ENCODE assay signal across 18 cellular contexts in the genomic region with DNA sequence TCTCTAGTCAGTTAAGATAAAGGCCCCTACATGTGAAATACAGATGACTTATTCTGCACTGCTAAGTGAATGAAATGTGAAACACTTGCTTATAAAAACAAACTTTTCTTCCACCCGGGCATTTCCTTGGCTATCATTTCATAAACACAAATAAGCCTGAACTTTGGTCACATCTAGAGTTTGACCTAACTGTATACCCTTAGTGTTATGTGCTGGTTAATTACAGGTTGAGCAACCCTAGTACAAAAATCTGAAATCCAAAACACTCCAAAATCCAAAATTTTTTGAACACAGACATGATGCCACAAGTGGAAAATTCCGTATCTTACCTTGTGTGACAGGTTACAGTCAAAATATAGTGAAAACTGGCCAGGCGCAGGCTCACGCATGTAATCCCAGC. TPM values are rescaled to one million over a fixed set of nuclear protein-coding genes. Genes with fewer than 3 reads are reported as not detected.
DNase-seq lines count a peak whose midpoint lies in the region; ATAC-seq, FAIRE-seq and TF ChIP-seq lines count a peak whose summit lies in the region.
"Had no signal": no experiment of that assay in that cellular context is flagged by ENCODE, and none has a peak within 500 bp of the region (broad histone marks: within the 10 kb centered on the region; RNA-seq: fewer than 3 reads in every experiment).

No MANE protein-coding gene starts in this region.

- H3K27ac Mint-ChIP-seq in astrocyte (ENCODE audit: unreplicated experiment), result no peak overlapping the region
- H3K27ac Mint-ChIP-seq: B cell; CD8-positive, alpha-beta T cell; GM23338 had no signal

- TF ChIP-seq POLR2A in GM12891 (IDR thresholded peaks at IDR 0.05; ENCODE audit: low read depth, low read length) (no peak), HepG2 (IDR thresholded peaks at IDR 0.05; ENCODE audit: insufficient read depth in 1 of 2, low read depth in 2 of 2, low read length in 2 of 2) (no peak)

- H2AFZ ChIP-seq in astrocyte (ENCODE audit: low read depth, low read length) (no peak overlapping the region), HepG2 (ENCODE audit: low read length) (no peak overlapping the region)
- H2AFZ ChIP-seq: GM23338 had no signal

- intact Hi-C loops in HepG2 (cut with micrococcal nuclease; ENCODE audit: unreplicated experiment) (no loop called here), left ventricle myocardium superior (cut with micrococcal nuclease) (no loop called here)

- no peak for ATAC-seq in HepG2
- ATAC-seq in HG02840 (IDR thresholded peaks at IDR 0.05; ENCODE audit: low FRiP score, unreplicated experiment), result no peak
- no peak for ATAC-seq in left ventricle myocardium superior
- ATAC-seq: CD8-positive, alpha-beta T cell; GM23338; K562 had no signal

- H3K79me2 ChIP-seq in astrocyte (ENCODE audit: insufficient read depth, low read length) (no peaks in the 10 kb centered on the region), HepG2 (ENCODE audit: insufficient read depth, low read length) (no peaks in the 10 kb centered on the region)

- no peaks in the 10 kb centered on the region for H3K9me3 Mint-ChIP-seq in astrocyte (ENCODE audit: unreplicated experiment)
- H3K9me3 Mint-ChIP-seq: CD8-positive, alpha-beta T cell; GM23338 had no signal

- H4K20me1 ChIP-seq in astrocyte (ENCODE audit: insufficient read depth, low read length) (no peaks in the 10 kb centered on the region), HepG2 (ENCODE audit: insufficient read depth, low read length) (no peaks in the 10 kb centered on the region)
- H4K20me1 ChIP-seq: BLaER1 treated with 17β-estradiol and CSF1 and Interleukin-3, amounts not matched to agents 10 nM and 100 nM had no signal

- 76% methylated on average over 3 of the region's 4 CpGs for WGBS in HepG2 (ENCODE audit: low lambda C conversion rate)

- BruUV-seq in HepG2 (replicated peaks; lab: Mats Ljungman, UMichigan), result no TSS peak

- no peak for DNase-seq in GM12891 (ENCODE audit: insufficient read length, low spot score)
- DNase-seq in astrocyte (ENCODE audit: low read depth), result no peak
- peak; percentile 9 for DNase-seq in fibroblast of villous mesenchyme (ENCODE audit: low read depth)
- DNase-seq in HepG2 (ENCODE audit: low spot score), result no peak
- DNase-seq in NK-92 (lab: John Stamatoyannopoulos, UW; ENCODE audit: unreplicated experiment), result no peak
- DNase-seq in DMS53 treated with DMSO at 0.1 percent for 48 hours (lab: John Stamatoyannopoulos, UW; ENCODE audit: unreplicated experiment), result no peak
- DNase-seq in left ventricle myocardium superior, result no peak
- DNase-seq: 8988T; Calu3; CD8-positive, alpha-beta T cell; DMS53; GDM1; H7 had no signal

- H3K4me3 ChIP-seq in astrocyte (ENCODE audit: insufficient read depth, low read depth, low read length) (no peak overlapping the region), fibroblast of villous mesenchyme (ENCODE audit: low read depth, low read length) (no peak overlapping the region), HepG2 (replicated peaks in 1 of 3; ENCODE audit: insufficient read depth in 1 of 3, low read depth in 2 of 3, low read length in 3 of 3) (no peak overlapping the region)
- H3K4me3 ChIP-seq: BLaER1 treated with 17β-estradiol and CSF1 and Interleukin-3, amounts not matched to agents 10 nM and 100 nM; GM23338; K562 had no signal

- H3K4me3 Mint-ChIP-seq in astrocyte (ENCODE audit: unreplicated experiment), result no peak overlapping the region
- H3K4me3 Mint-ChIP-seq: B cell; CD8-positive, alpha-beta T cell; GM23338 had no signal

- H3K9ac ChIP-seq in astrocyte (ENCODE audit: low read length) (no peak overlapping the region), HepG2 (ENCODE audit: insufficient read depth, low read depth, low read length) (no peak overlapping the region)
- H3K9ac ChIP-seq: BLaER1 treated with 17β-estradiol and CSF1 and Interleukin-3, amounts not matched to agents 10 nM and 100 nM had no signal

- TF ChIP-seq RAD21 in HepG2 (CRISPR knock-in tag; IDR thresholded peaks at IDR 0.05), result no peak

- no peaks in the 10 kb centered on the region for H3K4me1 ChIP-seq in astrocyte (ENCODE audit: insufficient read depth, low read length)
- peaks cover 74% of the 10 kb centered on the region for H3K4me1 ChIP-seq in HepG2 (ENCODE audit: insufficient read depth, low read length)

- peak; percentile 16 for FAIRE-seq in GM12891 (lab: Jason Lieb, UNC)
- FAIRE-seq in astrocyte (lab: Jason Lieb, UNC), result peak; percentile 75
- no peak for FAIRE-seq in HepG2 (lab: Jason Lieb, UNC)
- FAIRE-seq: K562 had no signal

- no peaks in the 10 kb centered on the region for H3K27me3 Mint-ChIP-seq in astrocyte (ENCODE audit: low read depth, unreplicated experiment)
- H3K27me3 Mint-ChIP-seq: B cell had no signal

- POLR2A ChIA-PET in HepG2 (lab: Yijun Ruan, JAX), result no interaction called here

- CTCF ChIA-PET in HepG2 (lab: Yijun Ruan, JAX; ENCODE audit: low intra/inter-chr PET ratio, low total read pairs), result no interaction called here

- no peak for TF ChIP-seq EP300 in HepG2 (IDR thresholded peaks at IDR 0.05; ENCODE audit: low read depth in 2 of 2, low read length in 2 of 2)
- no peak for TF ChIP-seq EP300 in HepG2 (CRISPR knock-in tag; IDR thresholded peaks at IDR 0.05; ENCODE audit: borderline replicate concordance)

- in situ Hi-C loops in HepG2 (cut with HindIII; ENCODE audit: extremely low pct_ligation_motif_present, low pct_unique_long_range_greater_than_20kb), result no loop called here

- H3K36me3 ChIP-seq in astrocyte (ENCODE audit: insufficient read depth, low read length) (no peaks in the 10 kb centered on the region), HepG2 (replicated peaks in 1 of 2; ENCODE audit: control insufficient read depth in 1 of 2, insufficient read depth in 2 of 2, low read length in 2 of 2) (no peaks in the 10 kb centered on the region)
- H3K36me3 ChIP-seq: BLaER1 treated with 17β-estradiol and CSF1 and Interleukin-3, amounts not matched to agents 10 nM and 100 nM had no signal

- no peaks in the 10 kb centered on the region for H3K4me1 Mint-ChIP-seq in astrocyte (ENCODE audit: low read depth, unreplicated experiment)
- H3K4me1 Mint-ChIP-seq: B cell had no signal

- H3K4me2 ChIP-seq in astrocyte (ENCODE audit: low read length), result no peak overlapping the region
- H3K4me2 ChIP-seq in HepG2 (ENCODE audit: low read depth, low read length), result no peak overlapping the region
- H3K4me2 ChIP-seq: BLaER1 treated with 17β-estradiol and CSF1 and Interleukin-3, amounts not matched to agents 10 nM and 100 nM; GM23338 had no signal

- no peaks in the 10 kb centered on the region for H3K36me3 Mint-ChIP-seq in astrocyte (ENCODE audit: low read depth, unreplicated experiment)

- no peak overlapping the region for H3K27ac ChIP-seq in astrocyte (ENCODE audit: low read depth, low read length)
- H3K27ac ChIP-seq in HepG2 (ENCODE audit: extremely low read length, insufficient read depth, low read length), result no peak overlapping the region
- H3K27ac ChIP-seq: BLaER1 treated with 17β-estradiol and CSF1 and Interleukin-3, amounts not matched to agents 10 nM and 100 nM had no signal

- TF ChIP-seq CTCF in astrocyte (IDR thresholded peaks at IDR 0.05; ENCODE audit: insufficient read depth, low read depth, low read length) (no peak), fibroblast of villous mesenchyme (IDR thresholded peaks at IDR 0.05; ENCODE audit: insufficient read depth, low read depth, low read length) (no peak), HepG2 (CRISPR knock-in tag; IDR thresholded peaks at IDR 0.05) (no peak)

- H3K9me3 ChIP-seq in astrocyte (ENCODE audit: insufficient read depth, low read depth, low read length) (no peaks in the 10 kb centered on the region), HepG2 (ENCODE audit: low read length) (no peaks in the 10 kb centered on the region)
- H3K9me3 ChIP-seq: BLaER1 treated with 17β-estradiol and CSF1 and Interleukin-3, amounts not matched to agents 10 nM and 100 nM had no signal

- H3K27me3 ChIP-seq in astrocyte (ENCODE audit: insufficient read depth, low read length) (no peaks in the 10 kb centered on the region), HepG2 (ENCODE audit: control insufficient read depth in 1 of 2, insufficient read depth in 2 of 2, low read length in 2 of 2) (no peaks in the 10 kb centered on the region)
- H3K27me3 ChIP-seq: BLaER1 treated with 17β-estradiol and CSF1 and Interleukin-3, amounts not matched to agents 10 nM and 100 nM had no signal

TF ChIP-seq in GM12891, 5 proteins besides CTCF, POLR2A, EP300 and RAD21:
- TF ChIP-seq POLR2AphosphoS5 (IDR thresholded peaks at IDR 0.05; ENCODE audit: low read depth, low read length), result no peak
- TF ChIP-seq PAX5 (IDR thresholded peaks at IDR 0.05; ENCODE audit: insufficient read depth, low read length, severe bottlenecking), result no peak
TF ChIP-seq in GM12891: peak in this region for 0.

TF ChIP-seq in HepG2, 621 proteins besides CTCF, POLR2A, EP300 and RAD21 (continues in another document):
- TF ChIP-seq HNF4A (CRISPR knock-in tag; IDR thresholded peaks at IDR 0.05) (0 out of 2 replicates have a peak, but pooled peaks have one; percentile 8), GZF1 (CRISPR knock-in tag; IDR thresholded peaks at IDR 0.05) (no peak)

RNA-seq across cellular contexts. Expression of a gene that starts 45.9 kb away (rescaled TPM):
- polyA plus RNA-seq in GM12891 (2012; ENCODE audit: low read depth, missing spikeins), result 156 TPM
- total RNA-seq in astrocyte, result 202 and 224 TPM in 2 replicates
- 71.7 and 81.8 TPM in 2 replicates for total RNA-seq in fibroblast of villous mesenchyme
- total RNA-seq in HepG2 (2016; rRNA removed; fragmentation: Illumina TruSeq; extraction: Trizol), result 216 and 237 TPM in 2 replicates
- total RNA-seq in HepG2 (2016; cell fraction: cytosol; rRNA removed; fragmentation: Illumina TruSeq; extraction: Trizol; ENCODE audit: low read depth), result 71.5 and 78.9 TPM in 2 replicates
- 224 and 242 TPM in 2 replicates for total RNA-seq in HepG2 (2016; cell fraction: insoluble cytoplasmic fraction; rRNA removed; fragmentation: Illumina TruSeq; extraction: Trizol)
- 183 and 209 TPM in 2 replicates for total RNA-seq in HepG2 (2016; cell fraction: membrane; rRNA removed; fragmentation: Illumina TruSeq; extraction: Trizol)
- total RNA-seq in HepG2 (2016; cell fraction: nucleus; rRNA removed; fragmentation: Illumina TruSeq; extraction: Trizol), result 221 and 242 TPM in 2 replicates
- 1,213 and 1,243 TPM in 2 replicates for polyA plus RNA-seq in HepG2 (2011; rRNA removed)
- polyA plus RNA-seq in HepG2 (2011; cell fraction: cytosol; rRNA removed), result 501 and 788 TPM in 2 replicates
- polyA plus RNA-seq in HepG2 (2011; cell fraction: nucleus; rRNA removed), result 2,273 and 3,133 TPM in 2 replicates
- 931 and 961 TPM in 2 replicates for polyA plus RNA-seq in HepG2 (2012)
- polyA plus RNA-seq in HepG2 (2016; cell fraction: cytosol; fragmentation: Illumina TruSeq; extraction: Trizol; ENCODE audit: low read depth), result 82.9 and 86.6 TPM in 2 replicates
- 238 and 267 TPM in 2 replicates for polyA plus RNA-seq in HepG2 (2016; cell fraction: insoluble cytoplasmic fraction; fragmentation: Illumina TruSeq; extraction: Trizol; ENCODE audit: low read depth)
- 166 and 177 TPM in 2 replicates for polyA plus RNA-seq in HepG2 (2016; cell fraction: membrane; fragmentation: Illumina TruSeq; extraction: Trizol; ENCODE audit: low read depth)
- polyA plus RNA-seq in HepG2 (2016; cell fraction: nucleus; fragmentation: Illumina TruSeq; extraction: Trizol; ENCODE audit: insufficient read depth, low read depth), result 367 and 400 TPM in 2 replicates
- 38.8 and 128 TPM in 2 replicates for polyA minus RNA-seq in HepG2 (2011; rRNA and poly(A)+ RNA removed; ENCODE audit: low replicate concordance)
- polyA minus RNA-seq in HepG2 (2011; cell fraction: cytosol; rRNA and poly(A)+ RNA removed), result 149 and 175 TPM in 2 replicates
- 734 and 963 TPM in 2 replicates for polyA minus RNA-seq in HepG2 (2011; cell fraction: nucleus; rRNA and poly(A)+ RNA removed)
- 145 TPM for total RNA-seq in left ventricle myocardium superior
